20 cellular contexts compared by ENCODE assay signal in the genomic region with DNA sequence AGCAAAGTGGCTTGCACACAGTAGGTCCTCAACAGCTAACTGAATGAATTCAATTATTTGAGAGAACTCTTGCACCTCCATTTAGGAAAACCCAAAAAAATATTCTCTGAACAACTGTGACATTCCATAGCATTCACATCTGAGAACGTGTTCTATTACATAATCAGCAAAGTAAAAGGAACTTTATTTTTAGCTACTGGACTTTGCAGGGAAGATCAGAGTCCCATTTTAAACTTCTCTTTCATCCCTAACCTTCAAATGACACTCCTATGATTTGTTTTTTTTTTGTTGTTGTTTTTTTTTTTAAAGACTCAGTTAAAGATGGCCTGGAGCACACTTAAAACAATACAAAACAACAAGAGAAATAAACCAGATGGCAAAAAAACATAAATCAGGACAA. TPM values are rescaled to one million over a fixed set of nuclear protein-coding genes. Genes with fewer than 3 reads are reported as not detected.
DNase-seq lines count a peak whose midpoint lies in the region; ATAC-seq, FAIRE-seq and TF ChIP-seq lines count a peak whose summit lies in the region.
"Had no signal": no experiment of that assay in that cellular context is flagged by ENCODE, and none has a peak within 500 bp of the region (broad histone marks: within the 10 kb centered on the region; RNA-seq: fewer than 3 reads in every experiment).

No MANE protein-coding gene starts in this region.

- no peak overlapping the region for H3K9ac ChIP-seq in astrocyte (ENCODE audit: low read length)
- H3K9ac ChIP-seq: BLaER1, GM23248 had no signal

- TF ChIP-seq POLR2A in stomach (IDR thresholded peaks at IDR 0.05): no peak

- TF ChIP-seq CTCF in VCaP (conservative IDR thresholded peaks at IDR 0.05): no peak
- no peak for TF ChIP-seq CTCF in astrocyte (IDR thresholded peaks at IDR 0.05; ENCODE audit: insufficient read depth, low read depth, low read length)
- no peak for TF ChIP-seq CTCF in stomach (IDR thresholded peaks at IDR 0.05)

- no peaks in the 10 kb centered on the region for H3K36me3 ChIP-seq in astrocyte (ENCODE audit: insufficient read depth, low read length)
- no peaks in the 10 kb centered on the region for H3K36me3 ChIP-seq in stomach
- H3K36me3 ChIP-seq: BLaER1 had no signal

- no peaks in the 10 kb centered on the region for H4K20me1 ChIP-seq in astrocyte (ENCODE audit: insufficient read depth, low read length)

- no peaks in the 10 kb centered on the region for H3K4me1 ChIP-seq in astrocyte (ENCODE audit: insufficient read depth, low read length)
- peaks cover 0 to 28% (median 12%) of the 10 kb centered on the region in 4 donors for H3K4me1 ChIP-seq in stomach
- H3K4me1 ChIP-seq: BLaER1 had no signal

- H3K27ac ChIP-seq in VCaP (peak overlapping the region; percentile 52; the same call in 1 of the 2 replicates), astrocyte (ENCODE audit: low read depth, low read length) (no peak overlapping the region), stomach (peak overlapping the region in 4 of 5 donors; percentile 20 to 59 (median 50))
- H3K27ac ChIP-seq: BLaER1, GM23248 had no signal

- H3K4me3 ChIP-seq in astrocyte (ENCODE audit: insufficient read depth, low read depth, low read length) (no peak overlapping the region), stomach (no peak overlapping the region)
- H3K4me3 ChIP-seq: BLaER1, GM23248 had no signal

- ATAC-seq in GM21381 (IDR thresholded peaks at IDR 0.05; ENCODE audit: unreplicated experiment): no peak
- ATAC-seq in esophagus mucosa: no peak
- ATAC-seq: HCT116 had no signal

- no peak for TF ChIP-seq EP300 in stomach (IDR thresholded peaks at IDR 0.05)

- H3K4me1 Mint-ChIP-seq in astrocyte (ENCODE audit: low read depth, unreplicated experiment): no peaks in the 10 kb centered on the region
- H3K4me1 Mint-ChIP-seq: CD4-positive, alpha-beta memory T cell had no signal

- H3K9me3 Mint-ChIP-seq in astrocyte (ENCODE audit: unreplicated experiment): peaks cover 5% of the 10 kb centered on the region

- FAIRE-seq in astrocyte (lab: Jason Lieb, UNC): peak; percentile 70

- intact Hi-C loops in stomach (cut with DNase I; ENCODE audit: low total_unique reads): no loop called here

- H3K27me3 ChIP-seq in astrocyte (ENCODE audit: insufficient read depth, low read length): no peaks in the 10 kb centered on the region
- no peaks in the 10 kb centered on the region for H3K27me3 ChIP-seq in stomach

- H3K4me3 Mint-ChIP-seq in astrocyte (ENCODE audit: unreplicated experiment): no peak overlapping the region
- H3K4me3 Mint-ChIP-seq: CD4-positive, alpha-beta memory T cell had no signal

- 9 to 33% (median 27%) methylated on average over 1 of the region's 1 CpG for WGBS in stomach, 5 donors

- H3K4me2 ChIP-seq in astrocyte (ENCODE audit: low read length): no peak overlapping the region
- H3K4me2 ChIP-seq: BLaER1 had no signal

- H2AFZ ChIP-seq in astrocyte (ENCODE audit: low read depth, low read length): no peak overlapping the region
- H2AFZ ChIP-seq: GM23248 had no signal

- no peak for DNase-seq in astrocyte (ENCODE audit: low read depth)
- DNase-seq in left kidney (ENCODE audit: low read depth, low spot score): peak; percentile 18
- no peak for DNase-seq in stomach
- DNase-seq in D341Med (ENCODE audit: low spot score): no peak
- DNase-seq: CD4-positive, alpha-beta memory T cell; GF-D8; GM23248; MM.1S; NCI-H1092; NCI-H1436 treated with DMSO at 0.1 percent for 48 hours; NCI-H2029; NCI-H345; NCI-H524 treated with DMSO at 0.1 percent for 48 hours had no signal

- H3K79me2 ChIP-seq in astrocyte (ENCODE audit: insufficient read depth, low read length): no peaks in the 10 kb centered on the region

- H3K27ac Mint-ChIP-seq in astrocyte (ENCODE audit: unreplicated experiment): no peak overlapping the region
- H3K27ac Mint-ChIP-seq: CD4-positive, alpha-beta memory T cell had no signal

- no peaks in the 10 kb centered on the region for H3K9me3 ChIP-seq in astrocyte (ENCODE audit: insufficient read depth, low read depth, low read length)
- H3K9me3 ChIP-seq in stomach: no peaks in the 10 kb centered on the region

- H3K27me3 Mint-ChIP-seq in astrocyte (ENCODE audit: low read depth, unreplicated experiment): peaks cover 11% of the 10 kb centered on the region

- H3K36me3 Mint-ChIP-seq in astrocyte (ENCODE audit: low read depth, unreplicated experiment): peaks cover 2% of the 10 kb centered on the region
- H3K36me3 Mint-ChIP-seq: CD4-positive, alpha-beta memory T cell had no signal

RNA-seq across cellular contexts. Expression of gene RAI2, which starts 30.9 kb away (rescaled TPM):
- total RNA-seq in astrocyte: 0.50 and 0.66 TPM in 2 replicates
- total RNA-seq in stomach: 10 to 100 TPM in 2 of 5 donors, 1 to 10 TPM in 3; 2.2 to 29.8 (median 4.1) TPM
- polyA plus RNA-seq in stomach: 10 to 100 TPM; 11.5 to 34.5 (median 30.1) TPM
- 1.1 TPM for total RNA-seq in esophagus mucosa
- total RNA-seq: A673, GM23248, RPMI7951 had no signal
- polyA plus RNA-seq: GM23248 had no signal
